In genomic region chr17:29061036-29061435, GRCh38 we compare ENCODE assay signal across 1 cellular context.
TF ChIP-seq lines count a peak whose summit lies in the region.

No MANE protein-coding gene starts in this region.

TF ChIP-seq in GM23338, 12 proteins besides CTCF, POLR2A, EP300 and RAD21 (continued from another document):
- no peak for TF ChIP-seq REST (IDR thresholded peaks at IDR 0.05; ENCODE audit: unreplicated experiment)
- TF ChIP-seq EZH2 (IDR thresholded peaks at IDR 0.05; ENCODE audit: low read depth, unreplicated experiment), result no peak
